ENCODE assay signal across 15 cellular contexts in the genomic region with DNA sequence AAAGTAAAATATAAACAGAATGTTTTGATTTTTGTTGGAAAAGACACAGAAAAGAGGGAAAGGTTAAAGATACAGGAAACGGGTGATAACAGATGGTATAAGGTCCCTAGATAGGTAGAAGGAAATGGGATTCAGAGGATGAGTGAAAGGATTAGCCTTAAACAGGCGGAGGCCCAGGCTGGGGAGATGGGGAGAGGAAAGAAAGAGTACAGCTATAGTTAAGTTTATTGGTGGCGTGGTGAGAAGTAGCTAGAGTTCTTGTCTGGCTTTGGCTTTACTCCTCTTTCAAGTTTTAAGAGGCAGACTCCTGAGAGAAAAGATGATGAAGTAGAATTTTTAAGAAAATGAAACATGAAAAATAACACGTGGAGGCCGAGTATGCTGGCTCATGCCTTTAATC. TPM values are rescaled to one million over a fixed set of nuclear protein-coding genes. Genes with fewer than 3 reads are reported as not detected.
DNase-seq lines count a peak whose midpoint lies in the region; ATAC-seq and TF ChIP-seq lines count a peak whose summit lies in the region.
"Had no signal": no experiment of that assay in that cellular context is flagged by ENCODE, and none has a peak within 500 bp of the region (broad histone marks: within the 10 kb centered on the region; RNA-seq: fewer than 3 reads in every experiment).

No MANE protein-coding gene starts in this region.

- peak overlapping the region; percentile 6 for H3K4me2 ChIP-seq in neural progenitor cell

- H3K36me3 ChIP-seq in WERI-Rb-1 (peaks cover 8% of the 10 kb centered on the region), neural progenitor cell (peaks cover 11% of the 10 kb centered on the region), thyroid gland (no peaks in the 10 kb centered on the region)
- H3K36me3 ChIP-seq: adrenal gland had no signal

- H3K27me3 Mint-ChIP-seq in neural progenitor cell (ENCODE audit: insufficient read depth, low read depth) = peaks cover 4% of the 10 kb centered on the region
- H3K27me3 Mint-ChIP-seq: activated CD4-positive, alpha-beta T cell treated with anti-CD3 and anti-CD28 coated beads, Interleukin-2, amount 10 ng/mL, durations not matched to agents 7 days and 5 days had no signal

- no peak for TF ChIP-seq POLR2A in thyroid gland (IDR thresholded peaks at IDR 0.05)

- no peak for TF ChIP-seq CTCF in WERI-Rb-1 (IDR thresholded peaks at IDR 0.05; ENCODE audit: low read depth, low read length)
- no peak for TF ChIP-seq CTCF in neural progenitor cell (IDR thresholded peaks at IDR 0.05)
- no peak for TF ChIP-seq CTCF in thyroid gland (IDR thresholded peaks at IDR 0.05)

- peaks cover 94% of the 10 kb centered on the region for H3K79me2 ChIP-seq in neural progenitor cell (ENCODE audit: low read depth)

- no peak overlapping the region for H3K4me3 ChIP-seq in WERI-Rb-1 (ENCODE audit: low read depth, low read length)
- H3K4me3 ChIP-seq in neural progenitor cell = no peak overlapping the region
- no peak overlapping the region for H3K4me3 ChIP-seq in thyroid gland (replicated peaks in 1 of 3)
- H3K4me3 ChIP-seq: adrenal gland had no signal

- H3K27me3 ChIP-seq in WERI-Rb-1 (ENCODE audit: insufficient read depth, low read depth, severe bottlenecking) (no peaks in the 10 kb centered on the region), neural progenitor cell (no peaks in the 10 kb centered on the region), thyroid gland (no peaks in the 10 kb centered on the region)
- H3K27me3 ChIP-seq: adrenal gland, foreskin keratinocyte had no signal

- peaks cover 18% of the 10 kb centered on the region for H3K9me3 Mint-ChIP-seq in neural progenitor cell

- H3F3A ChIP-seq in neural progenitor cell (ENCODE audit: low read depth) = no peaks in the 10 kb centered on the region

- H3K36me3 Mint-ChIP-seq in neural progenitor cell = peaks cover 36% of the 10 kb centered on the region

- H3K4me3 Mint-ChIP-seq in neural progenitor cell = no peak overlapping the region
- H3K4me3 Mint-ChIP-seq: activated CD4-positive, alpha-beta T cell treated with anti-CD3 and anti-CD28 coated beads, Interleukin-2, amount 10 ng/mL, durations not matched to agents 7 days and 5 days; nephron had no signal

- peak overlapping the region; percentile 51 for H3K27ac ChIP-seq in WERI-Rb-1
- no peak overlapping the region for H3K27ac ChIP-seq in neural progenitor cell
- H3K27ac ChIP-seq in thyroid gland = no peak overlapping the region
- H3K27ac ChIP-seq: adrenal gland, foreskin keratinocyte had no signal

- peaks cover 10% of the 10 kb centered on the region for H3K4me1 ChIP-seq in neural progenitor cell
- no peaks in the 10 kb centered on the region for H3K4me1 ChIP-seq in thyroid gland
- H3K4me1 ChIP-seq: foreskin keratinocyte had no signal

- 76 to 86% methylated on average over 5 of the region's 5 CpGs for WGBS in thyroid gland, 2 donors

- DNase-seq in WERI-Rb-1 (peak; percentile 67), neural progenitor cell (ENCODE audit: low spot score) (no peak), thyroid gland (no peak), AG20443 (ENCODE audit: low spot score) (no peak), NCI-H2227 treated with DMSO at 0.1 percent for 48 hours (lab: John Stamatoyannopoulos, UW) (no peak)
- no peak for DNase-seq in effector CD8-positive, alpha-beta T cell (lab: John Stamatoyannopoulos, UW)
- DNase-seq: activated CD4-positive, alpha-beta T cell treated with anti-CD3 and anti-CD28 coated beads, Interleukin-2, amount 10 ng/mL, durations not matched to agents 7 days and 5 days; activated T-cell treated with anti-CD3 and anti-CD28 coated beads, Interleukin-2, amount 50 U/mL, for 48 hours; adrenal gland; foreskin keratinocyte; SHP77; T-helper 9 cell had no signal

- H3K9ac ChIP-seq in neural progenitor cell = no peak overlapping the region

- peak; percentile 26 for ATAC-seq in GM18517 (IDR thresholded peaks at IDR 0.05; ENCODE audit: unreplicated experiment)
- peak; percentile 3 for ATAC-seq in HG03159 (IDR thresholded peaks at IDR 0.05; ENCODE audit: unreplicated experiment)
- ATAC-seq: foreskin keratinocyte had no signal

- peaks cover 19% of the 10 kb centered on the region for H4K20me1 ChIP-seq in neural progenitor cell (ENCODE audit: low read depth)

- H2AFZ ChIP-seq in neural progenitor cell (replicated peaks) = no peak overlapping the region

- H3K9me3 ChIP-seq in WERI-Rb-1 (ENCODE audit: severe bottlenecking) (peaks cover 3% of the 10 kb centered on the region), neural progenitor cell (ENCODE audit: low read depth) (no peaks in the 10 kb centered on the region), thyroid gland (no peaks in the 10 kb centered on the region)
- H3K9me3 ChIP-seq: adrenal gland had no signal

- peaks cover 4% of the 10 kb centered on the region for H3K4me1 Mint-ChIP-seq in neural progenitor cell

- intact Hi-C loops in thyroid gland (cut with DNase I) = no loop called here

- peak overlapping the region; percentile 8 for H3K27ac Mint-ChIP-seq in neural progenitor cell
- H3K27ac Mint-ChIP-seq: activated CD4-positive, alpha-beta T cell treated with anti-CD3 and anti-CD28 coated beads, Interleukin-2, amount 10 ng/mL, durations not matched to agents 7 days and 5 days had no signal

RNA-seq across cellular contexts. Expression of gene ZBTB44, which starts 13.7 kb away (rescaled TPM):
- total RNA-seq in neural progenitor cell (ENCODE audit: low replicate concordance) (42.1 and 43.6 TPM in 2 replicates), thyroid gland (10 to 100 TPM; 57.9 to 85.9 (median 58.8) TPM)
